ENCODE assay signal across 13 cellular contexts in the genomic region with DNA sequence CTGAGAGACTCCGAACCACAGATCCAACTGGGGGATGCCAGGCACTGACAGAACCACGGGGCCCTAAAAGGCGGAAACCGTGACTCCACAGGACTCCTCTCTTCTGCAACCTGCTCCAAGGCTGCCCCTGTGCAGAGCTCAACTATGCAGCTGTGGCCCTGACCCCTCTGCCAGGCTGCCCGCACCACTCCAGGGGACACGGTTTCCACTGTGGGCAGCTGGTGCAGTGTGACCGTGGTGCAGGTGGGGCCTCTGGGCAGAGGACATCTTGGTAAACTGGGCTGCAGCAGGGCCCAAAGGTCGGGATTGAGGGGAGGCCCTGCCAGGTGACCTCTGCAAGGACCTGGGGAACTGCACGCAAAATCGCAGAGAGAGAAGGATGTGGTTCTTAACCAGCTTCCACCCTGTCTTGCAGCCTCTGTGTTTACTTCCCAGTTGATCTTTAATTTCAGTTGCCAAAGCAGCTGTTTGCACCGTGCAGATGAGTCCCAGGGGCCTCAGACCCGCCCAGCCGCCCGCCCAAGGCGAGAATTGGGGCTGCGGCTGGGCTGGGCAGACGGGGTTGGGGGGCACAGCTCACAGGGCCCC.
A peak's percentile ranks its signal among the peaks of the same experiment; 100 is the strongest.
DNase-seq lines count a peak whose midpoint lies in the region; ATAC-seq, FAIRE-seq and TF ChIP-seq lines count a peak whose summit lies in the region.
"Had no signal": no experiment of that assay in that cellular context is flagged by ENCODE, and none has a peak within 500 bp of the region (broad histone marks: within the 10 kb centered on the region; RNA-seq: fewer than 3 reads in every experiment).

No MANE protein-coding gene starts in this region.

- WGBS in body of pancreas, 2 donors = 68% methylated on average over 14 to 17 of the region's 17 CpGs
- 86% methylated on average over 8 of the region's 17 CpGs for WGBS in mammary epithelial cell (ENCODE audit: low coverage, missing lambda C conversion rate)

- no peak overlapping the region for H3K9ac ChIP-seq in mammary epithelial cell (ENCODE audit: insufficient read depth, low read length)

- no TSS peak for BruUV-seq in mammary epithelial cell (replicated peaks; lab: Mats Ljungman, UMichigan)

- no peaks in the 10 kb centered on the region for H4K20me1 ChIP-seq in mammary epithelial cell (ENCODE audit: insufficient read depth, low read length)

- ATAC-seq in CD8-positive, alpha-beta T cell = peak; percentile 73
- ATAC-seq in body of pancreas (no peak), mucosa of descending colon (peak; percentile 32)

- H3K36me3 Mint-ChIP-seq in CD8-positive, alpha-beta T cell = peaks cover 3% of the 10 kb centered on the region
- H3K36me3 Mint-ChIP-seq: CD14-positive monocyte had no signal

- no peak for TF ChIP-seq POLR2A in body of pancreas (IDR thresholded peaks at IDR 0.05)

- peaks cover 15% of the 10 kb centered on the region for H3K9me3 ChIP-seq in CD8-positive, alpha-beta T cell (ENCODE audit: low read length)
- H3K9me3 ChIP-seq in body of pancreas (peaks cover 0 to 10% (median 0%) of the 10 kb centered on the region in 3 donors), mucosa of descending colon (peaks cover 15% of the 10 kb centered on the region), mammary epithelial cell (replicated peaks; ENCODE audit: insufficient read depth, low read length) (peaks cover 45% of the 10 kb centered on the region)

- H3K79me2 ChIP-seq in mammary epithelial cell (ENCODE audit: insufficient read depth, low read length) = no peaks in the 10 kb centered on the region

- H3K27me3 Mint-ChIP-seq in CD8-positive, alpha-beta T cell (ENCODE audit: low read depth) = no peaks in the 10 kb centered on the region

- peak overlapping the region; percentile 19 for H3K4me3 ChIP-seq in CD8-positive, alpha-beta T cell (ENCODE audit: low read depth, low read length)
- no peak overlapping the region for H3K4me3 ChIP-seq in Jurkat, Clone E6-1 (ENCODE audit: low read length)
- H3K4me3 ChIP-seq in body of pancreas (no peak overlapping the region), mucosa of descending colon (no peak overlapping the region), mammary epithelial cell (replicated peaks in 1 of 3; ENCODE audit: insufficient read depth in 1 of 3, low read depth in 2 of 3, low read length in 3 of 3) (no peak overlapping the region)
- H3K4me3 ChIP-seq: ascending aorta, psoas muscle had no signal

- no peaks in the 10 kb centered on the region for H3K27me3 ChIP-seq in CD8-positive, alpha-beta T cell (ENCODE audit: insufficient read depth, low read length)
- H3K27me3 ChIP-seq in body of pancreas (no peaks in the 10 kb centered on the region), mammary epithelial cell (ENCODE audit: insufficient read depth, low read length) (no peaks in the 10 kb centered on the region)
- H3K27me3 ChIP-seq: ascending aorta had no signal

- H3K27ac ChIP-seq in CD8-positive, alpha-beta T cell (ENCODE audit: low read depth, low read length) = no peak overlapping the region
- H3K27ac ChIP-seq in body of pancreas (peak overlapping the region in 1 of 4 donors; percentile 85), mammary epithelial cell (ENCODE audit: insufficient read depth, low read depth, low read length) (no peak overlapping the region)
- H3K27ac ChIP-seq: ascending aorta had no signal

- in situ Hi-C loops in mammary epithelial cell (cut with MboI; ENCODE audit: low sequenced_read_pairs in 2 of 2) = no loop called here

- POLR2A ChIA-PET in CD8-positive, alpha-beta T cell (lab: Charles Lee) = no interaction called here

- H3K4me2 ChIP-seq in mammary epithelial cell (ENCODE audit: insufficient read depth, low read depth, low read length) = no peak overlapping the region

- DNase-seq in CD8-positive, alpha-beta T cell = peak in 2 of 7 experiments; percentile 2 to 14
- peak; percentile 76 for DNase-seq in Jurkat, Clone E6-1 (ENCODE audit: low read depth, low spot score)
- DNase-seq in body of pancreas (peak in 3 of 4 donors; percentile 3 to 9 (median 5)), mucosa of descending colon (peak in 2 of 3 donors; percentile 25 to 50), amygdala (lab: John Stamatoyannopoulos, UW) (no peak), NCI-H146 (lab: John Stamatoyannopoulos, UW) (no peak), mammary epithelial cell (no peak), RCC 7860 (ENCODE audit: low spot score) (no peak)
- DNase-seq: NK-92 treated with Interleukin-12 subunit alpha and Interleukin-12 subunit beta, amount 100 ng/mL, for 24 hours had no signal

- H2AFZ ChIP-seq in mammary epithelial cell (ENCODE audit: low read depth, low read length) = no peak overlapping the region

- no peak for FAIRE-seq in RCC 7860 (lab: Jason Lieb, UNC)
- FAIRE-seq: GM18507 had no signal

- H3K4me3 Mint-ChIP-seq in CD8-positive, alpha-beta T cell = no peak overlapping the region
- H3K4me3 Mint-ChIP-seq: CD14-positive monocyte had no signal

- CTCF ChIA-PET in CD8-positive, alpha-beta T cell (lab: Charles Lee) = interaction anchor here (0.5 kb wide), 1 partner anchor 41 kb away, joined by 3 read pairs; no protein-coding TSS in a partner anchor
- CTCF ChIA-PET in mammary epithelial cell (lab: Charles Lee; ENCODE audit: low non-redundant PET) = no interaction called here

- dilution Hi-C loops in mammary epithelial cell (cut with HindIII; ENCODE audit: low sequenced_read_pairs) = no loop called here

- peaks cover 14% of the 10 kb centered on the region for H3K9me3 Mint-ChIP-seq in CD8-positive, alpha-beta T cell

- H3K27ac Mint-ChIP-seq in CD8-positive, alpha-beta T cell = no peak overlapping the region
- H3K27ac Mint-ChIP-seq: CD14-positive monocyte had no signal

- peaks cover 27% of the 10 kb centered on the region for H3K4me1 ChIP-seq in CD8-positive, alpha-beta T cell (ENCODE audit: insufficient read depth, low read length)
- H3K4me1 ChIP-seq in body of pancreas (peaks cover 33% of the 10 kb centered on the region), mucosa of descending colon (ENCODE audit: low read depth) (peaks cover 5% of the 10 kb centered on the region), mammary epithelial cell (ENCODE audit: insufficient read depth, low read length) (no peaks in the 10 kb centered on the region)

- peaks cover 21% of the 10 kb centered on the region for H3K4me1 Mint-ChIP-seq in CD8-positive, alpha-beta T cell (ENCODE audit: low read depth)

- TF ChIP-seq CTCF in CD8-positive, alpha-beta T cell (IDR thresholded peaks at IDR 0.05) = no peak
- TF ChIP-seq CTCF in body of pancreas (IDR thresholded peaks at IDR 0.05) (no peak), mucosa of descending colon (IDR thresholded peaks at IDR 0.05) (no peak), mammary epithelial cell (conservative IDR thresholded peaks at IDR 0.05 in 1 of 2, IDR thresholded peaks at IDR 0.05 in 1 of 2; ENCODE audit: extremely low read depth in 1 of 2, insufficient read depth in 1 of 2, low read depth in 1 of 2, low read length in 2 of 2) (no peak)

- intact Hi-C loops in CD8-positive, alpha-beta T cell (cut with DNase I, micrococcal nuclease) = no loop called here
- intact Hi-C loops in body of pancreas (cut with DNase I) = no loop called here
- intact Hi-C loops in mucosa of descending colon (cut with DNase I, micrococcal nuclease) = no loop called here
- intact Hi-C loops in mammary epithelial cell (cut with micrococcal nuclease) = no loop called here

- no peaks in the 10 kb centered on the region for H3K36me3 ChIP-seq in CD8-positive, alpha-beta T cell (ENCODE audit: insufficient read depth, low read length)
- no peaks in the 10 kb centered on the region for H3K36me3 ChIP-seq in body of pancreas (replicated peaks in 1 of 2; ENCODE audit: insufficient read depth in 1 of 2, low read depth in 2 of 2)
- no peaks in the 10 kb centered on the region for H3K36me3 ChIP-seq in mucosa of descending colon (ENCODE audit: low read depth)
- H3K36me3 ChIP-seq in mammary epithelial cell (ENCODE audit: insufficient read depth, low read length) = no peaks in the 10 kb centered on the region
- H3K36me3 ChIP-seq: ascending aorta had no signal

Comparison
In these comparisons a context has a peak if more than half of its experiments do, and no peak if none do; other contexts are left out.
1. DNase-seq: peak in Jurkat, Clone E6-1 (single experiment), body of pancreas (3 of 4) and mucosa of descending colon (2 of 3); none in amygdala (0 of 56), NCI-H146 (single experiment), mammary epithelial cell (single experiment) and RCC 7860 (single experiment).